In the genomic region with DNA sequence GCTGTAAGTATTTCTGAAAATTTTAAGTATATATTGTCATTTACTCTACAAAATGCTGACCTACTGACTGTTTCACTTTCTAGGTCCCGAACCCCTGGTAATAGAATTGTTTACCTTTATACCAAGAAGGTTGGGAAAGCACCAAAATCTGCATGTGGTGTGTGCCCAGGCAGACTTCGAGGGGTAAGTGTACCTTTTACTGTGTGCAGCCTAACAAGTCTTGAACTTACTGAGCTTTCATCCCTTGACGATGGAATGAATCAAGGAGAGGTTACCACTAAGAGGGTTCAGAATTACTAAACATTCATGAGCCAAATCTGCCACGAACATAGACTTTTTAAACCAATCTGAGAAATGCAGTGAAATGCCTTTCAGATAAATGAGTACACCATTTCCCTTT, we compare ENCODE assay signal across 11 cellular contexts. TPM values are rescaled to one million over a fixed set of nuclear protein-coding genes. Genes with fewer than 3 reads are reported as not detected.
A peak's percentile ranks its signal among the peaks of the same experiment; 100 is the strongest.
DNase-seq lines count a peak whose midpoint lies in the region; ATAC-seq, FAIRE-seq and TF ChIP-seq lines count a peak whose summit lies in the region.
"Had no signal": no experiment of that assay in that cellular context is flagged by ENCODE, and none has a peak within 500 bp of the region (broad histone marks: within the 10 kb centered on the region; RNA-seq: fewer than 3 reads in every experiment).

No MANE protein-coding gene starts in this region.

- TF ChIP-seq RAD21 in IMR-90 (IDR thresholded peaks at IDR 0.05; ENCODE audit: low read length), result no peak

- ATAC-seq in IMR-90 (ENCODE audit: low read depth), result no peak
- ATAC-seq in HG03439 (IDR thresholded peaks at IDR 0.05; ENCODE audit: unreplicated experiment), result no peak
- no peak for ATAC-seq in GM18858 (IDR thresholded peaks at IDR 0.05; ENCODE audit: unreplicated experiment)
- no peak for ATAC-seq in mucosa of descending colon

- H3K9me1 ChIP-seq in IMR-90 (ENCODE audit: insufficient read depth, low read length), result no peaks in the 10 kb centered on the region; the same call in 1 of the 2 replicates

- H3K27ac Mint-ChIP-seq in astrocyte (ENCODE audit: unreplicated experiment) (no peak overlapping the region), mesothelial cell of epicardium (no peak overlapping the region)

- H3K4me1 ChIP-seq in BLaER1 treated with 17β-estradiol and CSF1 and Interleukin-3, amounts not matched to agents 10 nM and 100 nM, result peaks cover 36 to 47% (median 40%) of the 10 kb centered on the region in 10 experiments
- H3K4me1 ChIP-seq in IMR-90 (ENCODE audit: control insufficient read depth, insufficient read depth, low read length) (peaks cover 2% of the 10 kb centered on the region; the same call in 1 of the 2 replicates), astrocyte (ENCODE audit: insufficient read depth, low read length) (peaks cover 34% of the 10 kb centered on the region), mucosa of descending colon (ENCODE audit: low read depth) (peaks cover 23% of the 10 kb centered on the region)

- H3K18ac ChIP-seq in IMR-90 (ENCODE audit: low read depth, low read length), result no peak overlapping the region

- peaks cover 55 to 62% (median 59%) of the 10 kb centered on the region in 11 experiments for H3K36me3 ChIP-seq in BLaER1 treated with 17β-estradiol and CSF1 and Interleukin-3, amounts not matched to agents 10 nM and 100 nM
- H3K36me3 ChIP-seq in IMR-90 (ENCODE audit: control insufficient read depth, insufficient read depth, low read length), result peaks cover 32% of the 10 kb centered on the region
- H3K36me3 ChIP-seq in astrocyte (ENCODE audit: insufficient read depth, low read length), result peaks cover 45% of the 10 kb centered on the region
- H3K36me3 ChIP-seq in mucosa of descending colon (ENCODE audit: low read depth), result peaks cover 10% of the 10 kb centered on the region

- no peak overlapping the region for H4K8ac ChIP-seq in IMR-90 (ENCODE audit: low read depth in 2 of 2, low read length in 2 of 2)

- dilution Hi-C loops in IMR-90 (cut with HindIII; ENCODE audit: low sequenced_read_pairs, unreplicated experiment), result no loop called here

- H3K27me3 Mint-ChIP-seq in astrocyte (ENCODE audit: low read depth, unreplicated experiment), result no peaks in the 10 kb centered on the region
- H3K27me3 Mint-ChIP-seq in mesothelial cell of epicardium (ENCODE audit: low read depth), result no peaks in the 10 kb centered on the region

- peak overlapping the region; percentile 99 for H3K4me3 Mint-ChIP-seq in astrocyte (ENCODE audit: unreplicated experiment)
- H3K4me3 Mint-ChIP-seq in mesothelial cell of epicardium, result peak overlapping the region; percentile 95

- no peak for FAIRE-seq in astrocyte (lab: Jason Lieb, UNC)
- FAIRE-seq: RCC 7860 had no signal

- no peak overlapping the region for H2BK5ac ChIP-seq in IMR-90 (ENCODE audit: low read depth, low read length, poor library complexity, severe bottlenecking)

- no peak overlapping the region for H2AK5ac ChIP-seq in IMR-90 (ENCODE audit: low read depth, low read length)

- no TSS peak for BruUV-seq in IMR-90 (replicated peaks; lab: Mats Ljungman, UMichigan)

- H2BK20ac ChIP-seq in IMR-90 (ENCODE audit: low read depth, low read length), result no peak overlapping the region

- H4K5ac ChIP-seq in IMR-90 (ENCODE audit: low read depth, low read length), result no peak overlapping the region

- peaks cover 60% of the 10 kb centered on the region for H3K79me2 ChIP-seq in astrocyte (ENCODE audit: insufficient read depth, low read length)

- peaks cover 0 to 6% (median 3%) of the 10 kb centered on the region in 11 experiments; a peak in 12 of 22 replicates for H3K9me3 ChIP-seq in BLaER1 treated with 17β-estradiol and CSF1 and Interleukin-3, amounts not matched to agents 10 nM and 100 nM (replicated peaks in 1 of 11)
- H3K9me3 ChIP-seq in IMR-90 (ENCODE audit: control insufficient read depth, insufficient read depth, low read length), result no peaks in the 10 kb centered on the region
- H3K9me3 ChIP-seq in astrocyte (ENCODE audit: insufficient read depth, low read depth, low read length), result no peaks in the 10 kb centered on the region
- H3K9me3 ChIP-seq in mucosa of descending colon, result no peaks in the 10 kb centered on the region

- H2AK9ac ChIP-seq in IMR-90 (replicated peaks; ENCODE audit: low read depth, low read length, poor library complexity), result no peak overlapping the region

- no peak overlapping the region for H4K91ac ChIP-seq in IMR-90 (ENCODE audit: insufficient read depth, low read depth, low read length)

- H3K23ac ChIP-seq in IMR-90 (ENCODE audit: low read depth, low read length), result no peak overlapping the region; the same call in 1 of the 2 replicates

- peak overlapping the region in 10 of 11 experiments; percentile 82 to 95 (median 92); a peak in 11 of 22 replicates for H3K27ac ChIP-seq in BLaER1 treated with 17β-estradiol and CSF1 and Interleukin-3, amounts not matched to agents 10 nM and 100 nM
- H3K27ac ChIP-seq in IMR-90 (ENCODE audit: insufficient read depth, low read length), result no peak overlapping the region
- H3K27ac ChIP-seq in astrocyte (ENCODE audit: low read depth, low read length), result peak overlapping the region; percentile 17

- peak overlapping the region; percentile 85 to 99 (median 93) for H3K4me2 ChIP-seq in BLaER1 treated with 17β-estradiol and CSF1 and Interleukin-3, amounts not matched to agents 10 nM and 100 nM
- peak overlapping the region; percentile 12; the same call in 1 of the 2 replicates for H3K4me2 ChIP-seq in IMR-90 (ENCODE audit: low read depth, low read length)
- H3K4me2 ChIP-seq in astrocyte (ENCODE audit: low read length), result peak overlapping the region; percentile 90

- H3K36me3 Mint-ChIP-seq in astrocyte (ENCODE audit: low read depth, unreplicated experiment) (peaks cover 34% of the 10 kb centered on the region), mesothelial cell of epicardium (peaks cover 37% of the 10 kb centered on the region)

- H3K4me1 Mint-ChIP-seq in astrocyte (ENCODE audit: low read depth, unreplicated experiment), result peaks cover 30% of the 10 kb centered on the region
- peaks cover 45% of the 10 kb centered on the region for H3K4me1 Mint-ChIP-seq in mesothelial cell of epicardium

- no peaks in the 10 kb centered on the region for H3K27me3 ChIP-seq in BLaER1 treated with 17β-estradiol and CSF1 and Interleukin-3, amounts not matched to agents 10 nM and 100 nM
- no peaks in the 10 kb centered on the region for H3K27me3 ChIP-seq in IMR-90 (ENCODE audit: control insufficient read depth, insufficient read depth, low read length)
- no peaks in the 10 kb centered on the region for H3K27me3 ChIP-seq in astrocyte (ENCODE audit: insufficient read depth, low read length)

- peak overlapping the region; percentile 90 to 97 (median 95); a peak in 20 of 22 replicates for H3K9ac ChIP-seq in BLaER1 treated with 17β-estradiol and CSF1 and Interleukin-3, amounts not matched to agents 10 nM and 100 nM
- H3K9ac ChIP-seq in IMR-90 (ENCODE audit: low read depth, low read length) (no peak overlapping the region), astrocyte (ENCODE audit: low read length) (peak overlapping the region; percentile 97)

- intact Hi-C loops in IMR-90 (cut with micrococcal nuclease) (no loop called here), mucosa of descending colon (cut with DNase I, micrococcal nuclease) (no loop called here)

- no peak for DNase-seq in IMR-90
- DNase-seq in astrocyte (ENCODE audit: low read depth), result no peak
- no peak for DNase-seq in mesothelial cell of epicardium (ENCODE audit: low spot score in 2 of 2, unreplicated experiment in 2 of 2)
- no peak for DNase-seq in mucosa of descending colon
- no peak for DNase-seq in G401 (ENCODE audit: low spot score)
- DNase-seq: activated gamma-delta T cell, KG1 had no signal

- CTCF ChIA-PET in IMR-90 (lab: Yijun Ruan, JAX), result no interaction called here

- H2BK15ac ChIP-seq in IMR-90 (ENCODE audit: low read depth, low read length), result no peak overlapping the region

- peaks cover 49 to 60% (median 59%) of the 10 kb centered on the region in 11 experiments for H4K20me1 ChIP-seq in BLaER1 treated with 17β-estradiol and CSF1 and Interleukin-3, amounts not matched to agents 10 nM and 100 nM
- H4K20me1 ChIP-seq in IMR-90 (ENCODE audit: insufficient read depth, low read length) (peaks cover 46% of the 10 kb centered on the region), astrocyte (ENCODE audit: insufficient read depth, low read length) (peaks cover 53% of the 10 kb centered on the region)

- peaks cover 19 to 43% of the 10 kb centered on the region in 2 experiments for H3K79me1 ChIP-seq in IMR-90 (ENCODE audit: low read depth in 1 of 2, low read length in 2 of 2)

- TF ChIP-seq CTCF in IMR-90 (conservative IDR thresholded peaks at IDR 0.05; ENCODE audit: low read depth, low read length) (no peak), astrocyte (IDR thresholded peaks at IDR 0.05; ENCODE audit: insufficient read depth, low read depth, low read length) (no peak), mesothelial cell of epicardium (IDR thresholded peaks at IDR 0.05; ENCODE audit: unreplicated experiment) (no peak), mucosa of descending colon (IDR thresholded peaks at IDR 0.05) (no peak)

- WGBS in IMR-90 (ENCODE audit: extremely low coverage in 2 of 2, insufficient read length in 1 of 2), 2 experiments, result no CpG with 5 or more reads among the region's 4 CpGs

- H3K14ac ChIP-seq in IMR-90 (replicated peaks; ENCODE audit: low read depth, low read length), result no peak overlapping the region

- POLR2A ChIA-PET in IMR-90 (lab: Charles Lee; ENCODE audit: unreplicated experiment), result no interaction called here

- no peak for TF ChIP-seq POLR2A in IMR-90 (IDR thresholded peaks at IDR 0.05; ENCODE audit: low read depth, low read length)

- in situ Hi-C loops in IMR-90 (cut with MboI; ENCODE audit: low sequenced_read_pairs), result no loop called here
- in situ Hi-C loops in G401 (cut with HindIII; ENCODE audit: low sequenced_read_pairs), result no loop called here

- H3K56ac ChIP-seq in IMR-90 (ENCODE audit: extremely low read depth, insufficient read depth, low read length), result no peak overlapping the region

- H2AFZ ChIP-seq in IMR-90 (replicated peaks; ENCODE audit: low read length, poor library complexity), result no peak overlapping the region
- no peak overlapping the region for H2AFZ ChIP-seq in astrocyte (ENCODE audit: low read depth, low read length)

- H3K9me3 Mint-ChIP-seq in astrocyte (ENCODE audit: unreplicated experiment), result no peaks in the 10 kb centered on the region
- H3K9me3 Mint-ChIP-seq in mesothelial cell of epicardium, result no peaks in the 10 kb centered on the region

- no peak overlapping the region for H2BK120ac ChIP-seq in IMR-90 (ENCODE audit: low read depth, low read length)

- peak overlapping the region; percentile 76 to 93 (median 86) for H3K4me3 ChIP-seq in BLaER1 treated with 17β-estradiol and CSF1 and Interleukin-3, amounts not matched to agents 10 nM and 100 nM
- H3K4me3 ChIP-seq in IMR-90 (ENCODE audit: insufficient read depth, low read depth, low read length) (no peak overlapping the region), astrocyte (ENCODE audit: insufficient read depth, low read depth, low read length) (peak overlapping the region; percentile 99), mucosa of descending colon (no peak overlapping the region)

- H3K4ac ChIP-seq in IMR-90 (ENCODE audit: low read depth, low read length), result no peak overlapping the region

RNA-seq across cellular contexts. Expression of a gene that starts 1.6 kb away (rescaled TPM):
- total RNA-seq in IMR-90 (2012; rRNA removed) (590 and 1,435 TPM in 2 replicates), astrocyte (957 and 1,087 TPM in 2 replicates), mesothelial cell of epicardium (1,479 to 1,578 TPM (median 1,522 TPM) in 3 replicates), mucosa of descending colon (100 to 1,000 TPM; 835 to 932 (median 883) TPM)
- 1,750 and 2,037 TPM in 2 replicates for polyA plus RNA-seq in IMR-90 (2012; rRNA removed)
- 1,118 and 2,262 TPM in 2 replicates for polyA plus RNA-seq in IMR-90 (2012; cell fraction: cytosol; rRNA removed)
- 121 and 956 TPM in 2 replicates for polyA plus RNA-seq in IMR-90 (2012; cell fraction: nucleus; rRNA removed; ENCODE audit: low replicate concordance)
- total RNA-seq in G401 (2014; rRNA removed; shearing (Covaris generic)), result 749 and 1,206 TPM in 2 replicates

RNA-seq across cellular contexts. Expression of a gene that starts 28.4 kb away (rescaled TPM):
- total RNA-seq in IMR-90 (2012; rRNA removed) (479 and 13,576 TPM in 2 replicates), astrocyte (240 and 251 TPM in 2 replicates), mesothelial cell of epicardium (162 to 164 TPM (median 163 TPM) in 3 replicates), mucosa of descending colon (10 to 100 TPM; 48.7 to 75.0 (median 51.5) TPM)
- 131 and 173 TPM in 2 replicates for polyA plus RNA-seq in IMR-90 (2012; rRNA removed)
- 110 and 190 TPM in 2 replicates for polyA plus RNA-seq in IMR-90 (2012; cell fraction: cytosol; rRNA removed)
- 18.7 and 66.9 TPM in 2 replicates for polyA plus RNA-seq in IMR-90 (2012; cell fraction: nucleus; rRNA removed; ENCODE audit: low replicate concordance)
- 94.7 and 100 TPM in 2 replicates for total RNA-seq in G401 (2014; rRNA removed; shearing (Covaris generic))

Comparison
In these comparisons a context has a peak if more than half of its experiments do, and no peak if none do; other contexts are left out.
1. H3K4me2 ChIP-seq: peak in every context shown above with its lines; median percentile 93 in BLaER1 treated with 17β-estradiol and CSF1 and Interleukin-3, amounts not matched to agents 10 nM and 100 nM; 90 in astrocyte; 12 in IMR-90.
2. H3K4me3 ChIP-seq: peak in BLaER1 treated with 17β-estradiol and CSF1 and Interleukin-3, amounts not matched to agents 10 nM and 100 nM (10 of 10) and astrocyte (single experiment); none in IMR-90 (single experiment) and mucosa of descending colon (single experiment).